29 cellular contexts compared by ENCODE assay signal in the genomic region with DNA sequence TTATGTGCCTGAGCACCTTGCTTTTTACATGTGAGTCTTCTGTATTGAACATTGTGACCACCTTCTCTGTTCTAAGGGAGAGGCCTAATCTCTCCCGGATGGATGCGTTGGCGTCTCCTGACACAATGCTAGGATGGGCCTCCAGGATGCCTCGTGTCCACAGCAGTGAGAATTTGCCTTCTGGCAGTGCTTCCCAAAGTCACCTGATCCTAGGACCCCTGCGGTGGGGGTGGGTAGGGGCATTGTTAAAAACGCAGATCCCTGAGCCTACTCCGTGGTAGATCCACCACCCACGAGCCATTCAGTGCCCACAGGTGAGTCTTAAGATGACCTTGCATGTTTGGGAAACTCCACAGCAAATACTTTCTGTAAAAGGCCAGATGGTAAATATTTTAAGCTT.
"Had no signal": no experiment of that assay in that cellular context is flagged by ENCODE, and none has a peak within 500 bp of the region (broad histone marks: within the 10 kb centered on the region; RNA-seq: fewer than 3 reads in every experiment).

No MANE protein-coding gene starts in this region.

- H3K36me3 ChIP-seq: colonic mucosa, esophagus muscularis mucosa, gastroesophageal sphincter, heart right ventricle, stomach, thyroid gland, vagina had no signal

- H3K27ac Mint-ChIP-seq: dendritic cell treated with granulocyte-macrophage colony-stimulating factor and Interleukin-4, amounts not matched to agents 40 ng/mL and 50 ng/mL, for 4 days; memory B cell; mesothelial cell of epicardium; naive B cell; natural killer cell treated with Interleukin-12 subunit alpha and Interleukin-12 subunit beta and Interleukin-15 and Interleukin-18, amount 100 ng/mL, for 72 hours; progenitor cell of endocrine pancreas; stimulated activated effector memory CD8-positive, alpha-beta T cell treated with anti-CD3 and anti-CD28 coated beads, Interleukin-12 subunit alpha, Interleukin-12 subunit beta, amount 100 ng/mL, for 72 hours had no signal

- H2AFZ ChIP-seq: parathyroid adenoma had no signal

- H3K4me3 ChIP-seq: colonic mucosa, esophagus muscularis mucosa, gastroesophageal sphincter, heart right ventricle, lung, mucosa of descending colon, smooth muscle cell, stomach, thyroid gland, vagina had no signal

- H3K9ac ChIP-seq: parathyroid adenoma had no signal

- H3K4me2 ChIP-seq: smooth muscle cell had no signal

- H3K9me3 Mint-ChIP-seq: dendritic cell treated with granulocyte-macrophage colony-stimulating factor and Interleukin-4, amounts not matched to agents 40 ng/mL and 50 ng/mL, for 4 days; memory B cell; natural killer cell treated with Interleukin-12 subunit alpha and Interleukin-12 subunit beta and Interleukin-15 and Interleukin-18, amount 100 ng/mL, for 72 hours; neural crest cell; stimulated activated effector memory CD8-positive, alpha-beta T cell treated with anti-CD3 and anti-CD28 coated beads, Interleukin-12 subunit alpha, Interleukin-12 subunit beta, amount 100 ng/mL, for 72 hours had no signal

- H3K27me3 ChIP-seq: colonic mucosa, foreskin keratinocyte, gastroesophageal sphincter, heart right ventricle, thyroid gland, vagina had no signal

- H3K4me3 Mint-ChIP-seq: dendritic cell treated with granulocyte-macrophage colony-stimulating factor and Interleukin-4, amounts not matched to agents 40 ng/mL and 50 ng/mL, for 4 days; memory B cell; mesothelial cell of epicardium; naive B cell; natural killer cell treated with Interleukin-12 subunit alpha and Interleukin-12 subunit beta and Interleukin-15 and Interleukin-18, amount 100 ng/mL, for 72 hours; neural crest cell; stimulated activated effector memory CD8-positive, alpha-beta T cell treated with anti-CD3 and anti-CD28 coated beads, Interleukin-12 subunit alpha, Interleukin-12 subunit beta, amount 100 ng/mL, for 72 hours had no signal

- H3K4me1 Mint-ChIP-seq: memory B cell, mesothelial cell of epicardium, neural crest cell had no signal

- DNase-seq: colonic mucosa; effector CD8-positive, alpha-beta T cell; foreskin keratinocyte; glutamatergic neuron; heart right ventricle; hippocampal formation; mucosa of descending colon; naive B cell; stimulated activated CD4-positive, alpha-beta T cell treated with anti-CD3 and anti-CD28 coated beads, Interleukin-12 subunit alpha, Interleukin-12 subunit beta, amount 100 ng/mL, for 4 hours; stimulated activated CD4-positive, alpha-beta T cell treated with anti-CD3 and anti-CD28 coated beads, Interleukin-1b, Interleukin-23, amount 100 ng/mL, for 48 hours; stimulated activated CD4-positive, alpha-beta T cell treated with anti-CD3 and anti-CD28 coated beads, Interleukin-4, amount 100 ng/mL, for 24 hours; stimulated activated naive CD4-positive, alpha-beta T cell treated with Interleukin-2 at 50 U/mL for 16 hours; stomach; thyroid gland; trophoblast cell had no signal

- H3K79me2 ChIP-seq: parathyroid adenoma had no signal

- H3K27ac ChIP-seq: colonic mucosa, esophagus muscularis mucosa, foreskin keratinocyte, gastroesophageal sphincter, heart right ventricle, parathyroid adenoma, stomach, thyroid gland, vagina had no signal

- H3K36me3 Mint-ChIP-seq: memory B cell; mesothelial cell of epicardium; naive B cell; natural killer cell treated with Interleukin-12 subunit alpha and Interleukin-12 subunit beta and Interleukin-15 and Interleukin-18, amount 100 ng/mL, for 72 hours; stimulated activated effector memory CD8-positive, alpha-beta T cell treated with anti-CD3 and anti-CD28 coated beads, Interleukin-12 subunit alpha, Interleukin-12 subunit beta, amount 100 ng/mL, for 72 hours had no signal

- H3K9me3 ChIP-seq: colonic mucosa, esophagus muscularis mucosa, gastroesophageal sphincter, heart right ventricle, mucosa of descending colon, stomach, thyroid gland, vagina had no signal

- H3K4me1 ChIP-seq: colonic mucosa, esophagus muscularis mucosa, gastroesophageal sphincter, heart right ventricle, parathyroid adenoma, stomach had no signal

- ATAC-seq: foreskin keratinocyte; gastroesophageal sphincter; heart right ventricle; mucosa of descending colon; natural killer cell treated with Interleukin-12 subunit alpha and Interleukin-12 subunit beta and Interleukin-15 and Interleukin-18, amount 100 ng/mL, for 72 hours; sciatic nerve; stimulated activated effector memory CD8-positive, alpha-beta T cell treated with anti-CD3 and anti-CD28 coated beads, Interleukin-12 subunit alpha, Interleukin-12 subunit beta, amount 100 ng/mL, for 72 hours had no signal
